Comparison of ENCODE assay signal across 12 cellular contexts in the genomic region with DNA sequence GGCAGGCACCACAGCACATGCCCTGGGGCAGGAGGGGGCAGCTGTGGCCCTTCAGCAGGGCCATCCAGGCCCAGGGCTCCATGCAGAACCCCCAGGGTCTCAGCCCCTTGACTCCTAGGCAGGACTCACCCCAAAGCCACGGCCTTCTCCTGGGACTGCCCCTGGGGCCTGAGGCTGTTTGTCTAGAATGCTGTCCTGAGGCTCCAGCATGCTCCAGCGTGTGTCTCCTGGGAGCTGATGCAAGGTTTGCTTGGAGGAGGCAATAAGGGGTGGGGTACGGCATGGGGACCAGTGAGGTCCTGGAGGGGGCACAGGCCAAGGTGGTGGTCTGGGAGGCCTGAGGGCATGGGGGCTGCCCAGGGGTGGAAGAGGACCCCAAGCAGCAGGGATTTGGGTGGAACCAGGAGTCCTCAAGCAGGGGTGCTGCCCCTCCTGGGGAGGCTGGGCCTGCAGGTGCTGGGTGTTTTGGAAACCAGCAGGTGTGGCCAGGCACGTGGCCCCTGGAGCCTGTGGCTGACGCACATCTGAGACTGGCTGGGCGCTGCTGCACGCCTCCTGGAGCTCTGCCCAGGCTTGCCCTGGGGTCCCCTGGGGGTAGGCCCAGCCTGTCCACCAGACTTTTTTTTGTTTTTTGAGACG. TPM values are rescaled to one million over a fixed set of nuclear protein-coding genes. Genes with fewer than 3 reads are reported as not detected.
DNase-seq lines count a peak whose midpoint lies in the region; ATAC-seq and TF ChIP-seq lines count a peak whose summit lies in the region.
"Had no signal": no experiment of that assay in that cellular context is flagged by ENCODE, and none has a peak within 500 bp of the region (broad histone marks: within the 10 kb centered on the region; RNA-seq: fewer than 3 reads in every experiment).

No MANE protein-coding gene starts in this region.

- H3K4me3 Mint-ChIP-seq in activated CD8-positive, alpha-beta memory T cell treated with anti-CD3 and anti-CD28 coated beads, Interleukin-2, amount 10 ng/mL, durations not matched to agents 7 days and 5 days, result no peak overlapping the region
- no peak overlapping the region for H3K4me3 Mint-ChIP-seq in Calu3 (ENCODE audit: low read depth, unreplicated experiment)

- no peak overlapping the region for H3K4me3 ChIP-seq in transverse colon
- H3K4me3 ChIP-seq: neural progenitor cell had no signal

- no peaks in the 10 kb centered on the region for H3K9me3 ChIP-seq in transverse colon

- H3K4me1 ChIP-seq in transverse colon, result peaks cover 10 to 25% (median 20%) of the 10 kb centered on the region in 4 donors

- intact Hi-C loops in transverse colon (cut with DNase I; ENCODE audit: low total_unique reads), result loop anchor here (5.0 kb wide), 1 partner anchor 125 kb away; no protein-coding TSS in a partner anchor
- intact Hi-C loops in Calu3 (cut with micrococcal nuclease; ENCODE audit: unreplicated experiment), result loop anchor here (10.0 kb wide), 1 partner anchor 122 kb away; no protein-coding TSS in a partner anchor

- TF ChIP-seq EP300 in transverse colon (IDR thresholded peaks at IDR 0.05; ENCODE audit: low read depth), result no peak

- TF ChIP-seq POLR2A in transverse colon (IDR thresholded peaks at IDR 0.05), result no peak

- peaks cover 15% of the 10 kb centered on the region for H3K4me1 Mint-ChIP-seq in activated CD8-positive, alpha-beta memory T cell treated with anti-CD3 and anti-CD28 coated beads, Interleukin-2, amount 10 ng/mL, durations not matched to agents 7 days and 5 days
- peaks cover 5% of the 10 kb centered on the region for H3K4me1 Mint-ChIP-seq in Calu3 (ENCODE audit: low read depth, unreplicated experiment)

- no peaks in the 10 kb centered on the region for H3K36me3 ChIP-seq in transverse colon
- H3K36me3 ChIP-seq: neural progenitor cell had no signal

- H3K36me3 Mint-ChIP-seq in activated CD8-positive, alpha-beta memory T cell treated with anti-CD3 and anti-CD28 coated beads, Interleukin-2, amount 10 ng/mL, durations not matched to agents 7 days and 5 days, result no peaks in the 10 kb centered on the region
- peaks cover 14% of the 10 kb centered on the region for H3K36me3 Mint-ChIP-seq in Calu3 (ENCODE audit: insufficient read depth, unreplicated experiment)
- H3K36me3 Mint-ChIP-seq: activated naive CD4-positive, alpha-beta T cell treated with anti-CD3 and anti-CD28 coated beads, Interleukin-2, amount 50 U/mL, for 24 hours; CD4-positive, CD25-positive, alpha-beta regulatory T cell; neural progenitor cell had no signal

- CTCF ChIA-PET in activated CD8-positive, alpha-beta memory T cell treated with anti-CD3 and anti-CD28 coated beads, Interleukin-2, amount 10 ng/mL, durations not matched to agents 7 days and 5 days (lab: Charles Lee), result interaction anchor here (0.7 to 6.1 kb wide), 8 partner anchors 11 to 130 kb away, joined by 3 to 96 read pairs (median 14); no protein-coding TSS in a partner anchor
- CTCF ChIA-PET in Calu3 (lab: Charles Lee), result interaction anchor here (0.6 to 2.4 kb wide), 2 partner anchors 9 to 293 kb away, joined by 3 to 6 read pairs; no protein-coding TSS in a partner anchor

- no peak overlapping the region for H3K27ac Mint-ChIP-seq in activated CD8-positive, alpha-beta memory T cell treated with anti-CD3 and anti-CD28 coated beads, Interleukin-2, amount 10 ng/mL, durations not matched to agents 7 days and 5 days
- no peak overlapping the region for H3K27ac Mint-ChIP-seq in Calu3 (ENCODE audit: unreplicated experiment)
- H3K27ac Mint-ChIP-seq: activated naive CD4-positive, alpha-beta T cell treated with anti-CD3 and anti-CD28 coated beads, Interleukin-2, amount 50 U/mL, for 24 hours had no signal

- 64% methylated on average over 8 of the region's 8 CpGs; no CpG with 5 or more reads in 1 of the 2 donors for WGBS in transverse colon (ENCODE audit: low coverage in 1 of 2), 2 donors

- H3K27ac ChIP-seq in epithelial cell of prostate (peak overlapping the region; percentile 84), transverse colon (peak overlapping the region in 2 of 4 donors; percentile 0 to 13)
- H3K27ac ChIP-seq: neural progenitor cell had no signal

- no peaks in the 10 kb centered on the region for H3K9me3 Mint-ChIP-seq in activated CD8-positive, alpha-beta memory T cell treated with anti-CD3 and anti-CD28 coated beads, Interleukin-2, amount 10 ng/mL, durations not matched to agents 7 days and 5 days (ENCODE audit: low read depth)
- no peaks in the 10 kb centered on the region for H3K9me3 Mint-ChIP-seq in Calu3 (ENCODE audit: low read depth, unreplicated experiment)
- H3K9me3 Mint-ChIP-seq: activated naive CD4-positive, alpha-beta T cell treated with anti-CD3 and anti-CD28 coated beads, Interleukin-2, amount 50 U/mL, for 24 hours had no signal

- H3K27me3 ChIP-seq in transverse colon, result no peaks in the 10 kb centered on the region
- H3K27me3 ChIP-seq: neural progenitor cell had no signal

- no peak for ATAC-seq in activated CD8-positive, alpha-beta memory T cell treated with anti-CD3 and anti-CD28 coated beads, Interleukin-2, amount 10 ng/mL, durations not matched to agents 7 days and 5 days
- ATAC-seq in GM21737 (IDR thresholded peaks at IDR 0.05; ENCODE audit: unreplicated experiment) (no peak), HG03378 (IDR thresholded peaks at IDR 0.05; ENCODE audit: unreplicated experiment) (no peak)

- TF ChIP-seq CTCF in transverse colon (IDR thresholded peaks at IDR 0.05) (no peak), Calu3 (IDR thresholded peaks at IDR 0.05; ENCODE audit: unreplicated experiment) (no peak)

- in situ Hi-C loops in transverse colon (cut with MboI; ENCODE audit: low pct_ligation_motif_present in 1 of 4, low pct_unique_long_range_greater_than_20kb in 1 of 4, low sequenced_read_pairs in 3 of 4), result loop anchor here in 2 of 4 donors (10.0 kb wide), 2 partner anchors 62 to 122 kb away; no protein-coding TSS in a partner anchor

- H3K27me3 Mint-ChIP-seq in activated CD8-positive, alpha-beta memory T cell treated with anti-CD3 and anti-CD28 coated beads, Interleukin-2, amount 10 ng/mL, durations not matched to agents 7 days and 5 days, result no peaks in the 10 kb centered on the region
- no peaks in the 10 kb centered on the region for H3K27me3 Mint-ChIP-seq in Calu3 (ENCODE audit: unreplicated experiment)
- H3K27me3 Mint-ChIP-seq: activated naive CD4-positive, alpha-beta T cell treated with anti-CD3 and anti-CD28 coated beads, Interleukin-2, amount 50 U/mL, for 24 hours; CD4-positive, CD25-positive, alpha-beta regulatory T cell had no signal

- no TSS peak for BruUV-seq in Calu3 (replicated peaks; lab: Mats Ljungman, UMichigan)

- DNase-seq in activated CD8-positive, alpha-beta memory T cell treated with anti-CD3 and anti-CD28 coated beads, Interleukin-2, amount 10 ng/mL, durations not matched to agents 7 days and 5 days, result peak; percentile 40
- DNase-seq in activated CD8-positive, alpha-beta memory T cell treated with anti-CD3 and anti-CD28 coated beads, Interleukin-2, amount 50 U/mL, for 4 hours, result no peak
- DNase-seq in NCI-H2171 (lab: John Stamatoyannopoulos, UW), result peak; percentile 73
- DNase-seq in epithelial cell of prostate (ENCODE audit: low read depth, low spot score), result peak; percentile 26
- peak; percentile 60 for DNase-seq in transverse colon
- DNase-seq in Calu3, result no peak
- DNase-seq: CD4-positive, CD25-positive, alpha-beta regulatory T cell; SIG-M5 had no signal

RNA-seq across cellular contexts. Expression of gene CALML6, which starts 7.8 kb away (rescaled TPM):
- under 1 TPM in 1 of 2 experiments, not detected in 1; 0.45 TPM for total RNA-seq in activated CD8-positive, alpha-beta memory T cell treated with anti-CD3 and anti-CD28 coated beads, Interleukin-2, amount 10 ng/mL, durations not matched to agents 7 days and 5 days
- under 1 TPM in 1 of 4 donors, not detected in 3; 0.48 TPM for total RNA-seq in transverse colon
- total RNA-seq in Calu3 (2022), result 0.59 and 1.3 TPM in 2 replicates
- total RNA-seq: CD4-positive, CD25-positive, alpha-beta regulatory T cell had no signal

RNA-seq across cellular contexts. Expression of gene TMEM52, which starts 11.9 kb away (rescaled TPM):
- total RNA-seq in activated CD8-positive, alpha-beta memory T cell treated with anti-CD3 and anti-CD28 coated beads, Interleukin-2, amount 10 ng/mL, durations not matched to agents 7 days and 5 days, result not detected
- 1 to 10 TPM in 3 of 4 donors, not detected in 1; 5.2 to 9.5 (median 5.3) TPM for total RNA-seq in transverse colon
- total RNA-seq in Calu3 (2022), result 0.64 and 1.1 TPM in 2 replicates

RNA-seq across cellular contexts. Expression of gene GNB1, which starts 16.3 kb away (rescaled TPM):
- total RNA-seq in activated CD8-positive, alpha-beta memory T cell treated with anti-CD3 and anti-CD28 coated beads, Interleukin-2, amount 10 ng/mL, durations not matched to agents 7 days and 5 days, result 100 to 1,000 TPM; 426 to 473 TPM
- 100 to 1,000 TPM; 123 to 191 (median 174) TPM for total RNA-seq in transverse colon
- total RNA-seq in Calu3 (2022), result 251 and 252 TPM in 2 replicates

Comparison
In these comparisons a context has a peak if more than half of its experiments do, and no peak if none do; other contexts are left out.
1. DNase-seq: peak in activated CD8-positive, alpha-beta memory T cell treated with anti-CD3 and anti-CD28 coated beads, Interleukin-2, amount 10 ng/mL, durations not matched to agents 7 days and 5 days (single experiment), NCI-H2171 (single experiment), epithelial cell of prostate (single experiment) and transverse colon (single experiment); none in activated CD8-positive, alpha-beta memory T cell treated with anti-CD3 and anti-CD28 coated beads, Interleukin-2, amount 50 U/mL, for 4 hours (single experiment) and Calu3 (single experiment).